Comparison of ENCODE assay signal across 26 cellular contexts in genomic region chrX:44061940-44062339, GRCh38.
"Had no signal": no experiment of that assay in that cellular context is flagged by ENCODE, and none has a peak within 500 bp of the region (broad histone marks: within the 10 kb centered on the region; RNA-seq: fewer than 3 reads in every experiment).

No MANE protein-coding gene starts in this region.

- H3K4me1 ChIP-seq: body of pancreas, colonic mucosa, gastrocnemius medialis, spleen, transverse colon had no signal

- H3K9me3 ChIP-seq: body of pancreas, colonic mucosa, gastrocnemius medialis, spleen, transverse colon had no signal

- H3K4me3 ChIP-seq: body of pancreas, colonic mucosa, gastrocnemius medialis, SK-N-MC, spleen, transverse colon had no signal

- H3K36me3 ChIP-seq: colonic mucosa, gastrocnemius medialis, spleen, transverse colon had no signal

- FAIRE-seq: endothelial cell of umbilical vein, keratinocyte had no signal

- H3K4me3 Mint-ChIP-seq: activated B cell treated with CpG ODN at 0.5 μM for 24 hours; activated CD4-positive, alpha-beta T cell treated with anti-CD3 and anti-CD28 coated beads for 36 hours; activated naive CD8-positive, alpha-beta T cell; naive thymus-derived CD4-positive, alpha-beta T cell; neural crest cell had no signal

- H3K27ac ChIP-seq: body of pancreas, colonic mucosa, gastrocnemius medialis, SK-N-MC, spleen, transverse colon had no signal

- ATAC-seq: activated CD4-positive, alpha-beta T cell treated with anti-CD3 and anti-CD28 coated beads for 36 hours; body of pancreas; gastrocnemius medialis; left cardiac atrium; naive thymus-derived CD4-positive, alpha-beta T cell; right cardiac atrium had no signal

- H3K36me3 Mint-ChIP-seq: activated naive CD8-positive, alpha-beta T cell; naive thymus-derived CD4-positive, alpha-beta T cell had no signal

- H3K4me1 Mint-ChIP-seq: activated B cell treated with CpG ODN at 0.5 μM for 24 hours; activated CD4-positive, alpha-beta T cell treated with anti-CD3 and anti-CD28 coated beads for 36 hours had no signal

- H3K27me3 Mint-ChIP-seq: activated B cell treated with CpG ODN at 0.5 μM for 24 hours; activated CD4-positive, alpha-beta T cell treated with anti-CD3 and anti-CD28 coated beads for 36 hours; activated naive CD8-positive, alpha-beta T cell; naive thymus-derived CD4-positive, alpha-beta T cell had no signal

- DNase-seq: activated B cell treated with CpG ODN at 0.5 μM for 24 hours; activated CD4-positive, alpha-beta T cell treated with anti-CD3 and anti-CD28 coated beads for 36 hours; activated CD8-positive, alpha-beta memory T cell treated with anti-CD3 and anti-CD28 coated beads for 24 hours; activated effector memory CD4-positive, alpha-beta T cell treated with Interleukin-2 at 50 U/mL for 16 hours; activated naive CD4-positive, alpha-beta T cell treated with Interleukin-2 at 50 U/mL for 16 hours; anterior cingulate cortex; body of pancreas; cerebellar nuclear complex; colonic mucosa; effector memory CD4-positive, alpha-beta T cell; gastrocnemius medialis; glutamatergic neuron; left cardiac atrium; midbrain; naive thymus-derived CD4-positive, alpha-beta T cell; occipital lobe; right cardiac atrium; spleen; stimulated activated naive CD4-positive, alpha-beta T cell treated with Interleukin-2 at 50 U/mL for 16 hours; T-helper 2 cell; transverse colon had no signal

- H3K27ac Mint-ChIP-seq: activated B cell treated with CpG ODN at 0.5 μM for 24 hours; activated CD4-positive, alpha-beta T cell treated with anti-CD3 and anti-CD28 coated beads for 36 hours; activated naive CD8-positive, alpha-beta T cell; naive thymus-derived CD4-positive, alpha-beta T cell had no signal

- H3K27me3 ChIP-seq: body of pancreas, colonic mucosa, gastrocnemius medialis, transverse colon had no signal
